Comparison of ENCODE assay signal across 8 cellular contexts in genomic region chr14:40685764-40686163, GRCh38.
"Had no signal": no experiment of that assay in that cellular context is flagged by ENCODE, and none has a peak within 500 bp of the region (broad histone marks: within the 10 kb centered on the region; RNA-seq: fewer than 3 reads in every experiment).

No MANE protein-coding gene starts in this region.

- H3K9ac ChIP-seq: KMS-11 had no signal

- H3K4me1 Mint-ChIP-seq: IgD-negative memory B cell had no signal

- H3K27ac Mint-ChIP-seq: IgD-negative memory B cell had no signal

- H3K36me3 Mint-ChIP-seq: IgD-negative memory B cell had no signal

- DNase-seq: GOT3, H7, KBM-7 had no signal

- ATAC-seq: HCT116, HepG2 had no signal

- H3K27me3 Mint-ChIP-seq: IgD-negative memory B cell had no signal

- H3K27ac ChIP-seq: KMS-11 had no signal

- H3K9me3 ChIP-seq: HAP-1 had no signal

- H3K36me3 ChIP-seq: HAP-1 had no signal

- H3K4me3 Mint-ChIP-seq: IgD-negative memory B cell had no signal

- H3K4me2 ChIP-seq: KMS-11 had no signal

- H3K4me3 ChIP-seq: HAP-1 had no signal
